ENCODE assay signal across 8 cellular contexts in genomic region chr6:44151348-44152108, GRCh38. TPM values are rescaled to one million over a fixed set of nuclear protein-coding genes. Genes with fewer than 3 reads are reported as not detected.
DNase-seq lines count a peak whose midpoint lies in the region; ATAC-seq, FAIRE-seq and TF ChIP-seq lines count a peak whose summit lies in the region.

No MANE protein-coding gene starts in this region.

- ATAC-seq in lung (ENCODE audit: insufficient read depth, low FRiP score), result peak; percentile 81

- FAIRE-seq in H54 (lab: Jason Lieb, UNC), result no peak

- peak; percentile 98 for TF ChIP-seq CTCF in lung (IDR thresholded peaks at IDR 0.05; ENCODE audit: control extremely low read depth, extremely low read depth)

- H3K27ac ChIP-seq in lung (ENCODE audit: low read depth in 1 of 2, low read length in 1 of 2), result no peak overlapping the region

- DNase-seq in DMS153 treated with DMSO at 0.1 percent for 48 hours (lab: John Stamatoyannopoulos, UW; ENCODE audit: unreplicated experiment) (peak; percentile 21), H54 (ENCODE audit: insufficient read length, low spot score) (peak; percentile 74), NCI-H1694 (lab: John Stamatoyannopoulos, UW) (peak; percentile 30), dermis blood vessel endothelial cell (peak; percentile 85), lung (ENCODE audit: low spot score) (peak; percentile 75), DMS79 (lab: John Stamatoyannopoulos, UW) (no peak)
- DNase-seq in activated CD4-positive, alpha-beta T cell treated with anti-CD3 and anti-CD28 coated beads, Interleukin-2, amount 50 U/mL, for 1 hour, result peak; percentile 80
- DNase-seq in stimulated activated CD8-positive, alpha-beta memory T cell treated with anti-CD3 and anti-CD28 coated beads, Interleukin-12 subunit alpha, Interleukin-12 subunit beta, amount 100 ng/mL, for 24 hours (ENCODE audit: extremely low read depth), result peak; percentile 46

- peaks cover 0 to 1% of the 10 kb centered on the region in 2 donors for H3K9me3 ChIP-seq in lung (ENCODE audit: control insufficient read depth in 2 of 2, insufficient read depth in 1 of 2, low read length in 1 of 2)

- H3K27me3 ChIP-seq in lung (ENCODE audit: control insufficient read depth, insufficient read depth), result no peaks in the 10 kb centered on the region

- peaks cover 7 to 37% of the 10 kb centered on the region in 2 donors for H3K36me3 ChIP-seq in lung (ENCODE audit: control insufficient read depth in 2 of 2, insufficient read depth in 2 of 2, low read length in 2 of 2)

- no peak for TF ChIP-seq POLR2A in H54 (IDR thresholded peaks at IDR 0.05; ENCODE audit: low read depth, low read length)

- H3K4me1 ChIP-seq in lung (ENCODE audit: control insufficient read depth in 2 of 2, insufficient read depth in 2 of 2, low read length in 2 of 2), result peaks cover 0 to 4% of the 10 kb centered on the region in 2 donors

- H3K4me3 ChIP-seq in lung, result no peak overlapping the region

- WGBS in lung, 2 donors, result 24% methylated on average over 31 of the region's 31 CpGs

RNA-seq across cellular contexts. Expression of gene CAPN11, which starts 7.1 kb away (rescaled TPM):
- total RNA-seq in dermis blood vessel endothelial cell (0.28 and 2.2 TPM in 2 replicates), lung (under 1 TPM in 1 of 2 donors, not detected in 1; 0.15 TPM)
- polyA plus RNA-seq in lung, result under 1 TPM; 0.07 to 0.30 TPM

RNA-seq across cellular contexts. Expression of gene TMEM63B, which starts 24.2 kb away (rescaled TPM):
- 33.0 and 36.3 TPM in 2 replicates for total RNA-seq in dermis blood vessel endothelial cell
- 10 to 100 TPM; 93.1 to 94.5 TPM for total RNA-seq in lung
- 10 to 100 TPM; 49.0 to 83.6 TPM for polyA plus RNA-seq in lung

RNA-seq across cellular contexts. Expression of gene MRPL14, which starts 24.3 kb away (rescaled TPM):
- 48.1 and 75.4 TPM in 2 replicates for total RNA-seq in dermis blood vessel endothelial cell
- total RNA-seq in lung, result 10 to 100 TPM; 70.8 to 90.2 TPM
- 100 to 1,000 TPM; 112 to 219 TPM for polyA plus RNA-seq in lung
